Comparison of ENCODE assay signal across 10 cellular contexts in the genomic region with DNA sequence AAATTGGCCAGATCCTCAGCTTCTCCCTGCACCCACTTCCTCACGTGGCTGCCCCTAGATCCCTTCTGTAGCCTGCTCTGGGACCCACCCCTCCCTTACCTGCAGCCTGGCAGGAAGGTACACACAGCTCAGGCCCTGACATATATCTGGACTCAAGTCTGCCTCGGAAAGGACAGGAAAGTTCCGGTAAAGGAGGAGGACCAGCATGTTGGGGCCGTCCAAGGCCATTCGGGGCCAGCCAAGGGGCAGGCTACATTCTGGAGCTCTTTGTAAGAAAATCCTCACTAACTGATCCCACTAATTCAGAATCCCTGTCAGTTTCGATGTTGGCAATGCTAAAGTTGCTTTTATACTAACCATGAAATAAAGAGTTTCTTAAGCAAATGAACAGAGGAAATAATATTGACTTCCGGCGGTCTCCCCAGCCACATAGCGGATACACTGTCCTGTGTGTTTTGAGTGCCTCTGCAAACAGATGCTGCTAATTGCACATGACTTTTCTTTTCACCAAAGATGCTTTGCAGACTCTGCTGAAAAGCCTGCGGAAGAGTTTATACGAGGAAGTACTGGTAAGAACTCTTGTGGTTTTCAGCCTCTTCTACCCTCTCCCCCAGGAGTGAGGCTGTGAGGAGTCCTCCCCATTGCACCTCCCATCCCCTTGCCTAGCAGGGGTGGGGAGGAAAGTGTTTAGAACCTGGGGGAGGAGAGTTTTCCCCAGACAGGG. TPM values are rescaled to one million over a fixed set of nuclear protein-coding genes. Genes with fewer than 3 reads are reported as not detected.
A peak's percentile ranks its signal among the peaks of the same experiment; 100 is the strongest.
DNase-seq lines count a peak whose midpoint lies in the region; ATAC-seq and TF ChIP-seq lines count a peak whose summit lies in the region.
"Had no signal": no experiment of that assay in that cellular context is flagged by ENCODE, and none has a peak within 500 bp of the region (broad histone marks: within the 10 kb centered on the region; RNA-seq: fewer than 3 reads in every experiment).

No MANE protein-coding gene starts in this region.

- WGBS in testis, 2 donors, result 34 to 39% methylated on average over 11 of the region's 11 CpGs

- H3K9me3 ChIP-seq in testis, result no peaks in the 10 kb centered on the region

- TF ChIP-seq POLR2A in testis (IDR thresholded peaks at IDR 0.05), result no peak

- H3K4me1 ChIP-seq in testis, result peaks cover 38% of the 10 kb centered on the region

- no peak overlapping the region for H3K4me3 ChIP-seq in testis

- ATAC-seq in left colon, result peak; percentile 27

- no peak for TF ChIP-seq CTCF in testis (IDR thresholded peaks at IDR 0.05)

- peak overlapping the region; percentile 83 for H3K27ac Mint-ChIP-seq in activated T-cell treated with anti-CD3 and anti-CD28 coated beads, Interleukin-2, amount 50 U/mL, for 24 hours

- intact Hi-C loops in left colon (cut with DNase I, micrococcal nuclease), result no loop called here
- intact Hi-C loops in testis (cut with DNase I; ENCODE audit: low total_unique reads), result no loop called here

- H3K36me3 ChIP-seq in testis (ENCODE audit: low read depth, missing control alignments), result no peaks in the 10 kb centered on the region

- H3K27me3 ChIP-seq in testis, result no peaks in the 10 kb centered on the region

- DNase-seq in activated T-cell treated with anti-CD3 and anti-CD28 coated beads for 24 hours (ENCODE audit: low read depth), result peak; percentile 5
- DNase-seq in activated T-cell treated with anti-CD3 and anti-CD28 coated beads for 4 hours, result no peak
- peak; percentile 56 for DNase-seq in activated T-cell treated with anti-CD3 and anti-CD28 coated beads, Interleukin-2, amount 50 U/mL, for 24 hours
- no peak for DNase-seq in left colon
- peak; percentile 59 for DNase-seq in testis
- no peak for DNase-seq in dedifferentiated amniotic fluid mesenchymal stem cell (ENCODE audit: extremely low spot score)
- no peak for DNase-seq in cerebellum (ENCODE audit: low spot score)
- no peak for DNase-seq in islet precursor cell
- DNase-seq: retina had no signal

- no peaks in the 10 kb centered on the region for H3K36me3 Mint-ChIP-seq in activated T-cell treated with anti-CD3 and anti-CD28 coated beads, Interleukin-2, amount 50 U/mL, for 24 hours (ENCODE audit: low read depth)

- no peaks in the 10 kb centered on the region for H3K27me3 Mint-ChIP-seq in activated T-cell treated with anti-CD3 and anti-CD28 coated beads, Interleukin-2, amount 50 U/mL, for 24 hours

- peaks cover 65% of the 10 kb centered on the region for H3K4me1 Mint-ChIP-seq in activated T-cell treated with anti-CD3 and anti-CD28 coated beads, Interleukin-2, amount 50 U/mL, for 24 hours (ENCODE audit: low read depth)

- no peaks in the 10 kb centered on the region for H3K9me3 Mint-ChIP-seq in activated T-cell treated with anti-CD3 and anti-CD28 coated beads, Interleukin-2, amount 50 U/mL, for 24 hours

- H3K27ac ChIP-seq in testis, result peak overlapping the region; percentile 21 to 59
- H3K27ac ChIP-seq: KMS-11 had no signal

- H3K4me3 Mint-ChIP-seq in activated T-cell treated with anti-CD3 and anti-CD28 coated beads, Interleukin-2, amount 50 U/mL, for 24 hours, result peak overlapping the region; percentile 32

RNA-seq across cellular contexts. Expression of gene PLXDC1, which starts 54.8 kb away (rescaled TPM):
- 1 to 10 TPM; 2.3 to 5.0 TPM for total RNA-seq in left colon
- 10 to 100 TPM in 1 of 2 donors, 1 to 10 TPM in 1; 9.6 to 14.8 TPM for total RNA-seq in testis
- 40.5 TPM for polyA plus RNA-seq in testis (ENCODE audit: insufficient read depth, low read depth, low replicate concordance)
- total RNA-seq in cerebellum, result 14.6 TPM

Comparison
In these comparisons a context has a peak if more than half of its experiments do, and no peak if none do; other contexts are left out.
1. DNase-seq: peak in activated T-cell treated with anti-CD3 and anti-CD28 coated beads for 24 hours (single experiment), activated T-cell treated with anti-CD3 and anti-CD28 coated beads, Interleukin-2, amount 50 U/mL, for 24 hours (single experiment) and testis (single experiment); none in activated T-cell treated with anti-CD3 and anti-CD28 coated beads for 4 hours (single experiment), left colon (0 of 2), dedifferentiated amniotic fluid mesenchymal stem cell (single experiment), cerebellum (single experiment) and islet precursor cell (single experiment).